ENCODE assay signal across 9 cellular contexts in genomic region chr2:235106874-235107639, GRCh38.
DNase-seq lines count a peak whose midpoint lies in the region; ATAC-seq and TF ChIP-seq lines count a peak whose summit lies in the region.
"Had no signal": no experiment of that assay in that cellular context is flagged by ENCODE, and none has a peak within 500 bp of the region (broad histone marks: within the 10 kb centered on the region; RNA-seq: fewer than 3 reads in every experiment).

No MANE protein-coding gene starts in this region.

- H3K36me3 ChIP-seq in HAP-1 (replicated peaks) (no peaks in the 10 kb centered on the region), left lung (no peaks in the 10 kb centered on the region)

- H3K9me3 ChIP-seq in HAP-1: no peaks in the 10 kb centered on the region
- H3K9me3 ChIP-seq in left lung: no peaks in the 10 kb centered on the region

- no peaks in the 10 kb centered on the region for H3K9me3 Mint-ChIP-seq in chondrocyte (ENCODE audit: low read depth)

- H3K27me3 Mint-ChIP-seq in chondrocyte (ENCODE audit: low read depth): peaks cover 1% of the 10 kb centered on the region

- in situ Hi-C loops in HAP-1 (cut with MboI; ENCODE audit: low sequenced_read_pairs): loop anchor here (10.0 to 25.0 kb wide), 2 partner anchors 820 to 972 kb away; no protein-coding TSS in a partner anchor

- peak overlapping the region; percentile 9 for H3K27ac Mint-ChIP-seq in chondrocyte (ENCODE audit: unreplicated experiment)

- H3K36me3 Mint-ChIP-seq in chondrocyte (ENCODE audit: low read depth): no peaks in the 10 kb centered on the region

- H3K27ac ChIP-seq in left lung: no peak overlapping the region
- H3K27ac ChIP-seq: SK-N-MC had no signal

- H3K4me1 ChIP-seq in HAP-1 (no peaks in the 10 kb centered on the region), left lung (no peaks in the 10 kb centered on the region)

- no peaks in the 10 kb centered on the region for H3K27me3 ChIP-seq in HAP-1 (ENCODE audit: low read depth)
- no peaks in the 10 kb centered on the region for H3K27me3 ChIP-seq in left lung

- H3K4me3 ChIP-seq in HAP-1 (no peak overlapping the region), left lung (no peak overlapping the region)
- H3K4me3 ChIP-seq: SK-N-MC had no signal

- intact Hi-C loops in left lung (cut with DNase I): loop anchor here in 1 of 2 donors (5.0 kb wide), 1 partner anchor 555 kb away; no protein-coding TSS in a partner anchor

- peak; percentile 39 for DNase-seq in COR-L47 (lab: John Stamatoyannopoulos, UW)
- peak; percentile 60 to 72 for DNase-seq in HAP-1 (ENCODE audit: low spot score in 2 of 2)
- peak; percentile 64 for DNase-seq in NCI-H774 (lab: John Stamatoyannopoulos, UW)
- DNase-seq in chondrocyte (ENCODE audit: low spot score): no peak
- peak in 1 of 2 donors; percentile 48 for DNase-seq in left lung
- DNase-seq in ureter (ENCODE audit: low spot score): peak; percentile 60
- no peak for DNase-seq in GM19238 (ENCODE audit: insufficient read length, low spot score)

- H3K4me3 Mint-ChIP-seq in chondrocyte (ENCODE audit: unreplicated experiment): no peak overlapping the region

- TF ChIP-seq CTCF in chondrocyte (IDR thresholded peaks at IDR 0.05) (peak; percentile 92), left lung (IDR thresholded peaks at IDR 0.05) (peak; percentile 31 to 42)

- ATAC-seq in left lung: peak; percentile 80
- no peak for ATAC-seq in HG02588 (IDR thresholded peaks at IDR 0.05; ENCODE audit: unreplicated experiment)

- peaks cover 20% of the 10 kb centered on the region for H3K4me1 Mint-ChIP-seq in chondrocyte (ENCODE audit: low read depth)

Comparison
In these comparisons a context has a peak if more than half of its experiments do, and no peak if none do; other contexts are left out.
1. DNase-seq: peak in COR-L47 (single experiment), HAP-1 (2 of 2), NCI-H774 (single experiment) and ureter (single experiment); none in chondrocyte (single experiment) and GM19238 (single experiment).